Comparison of ENCODE assay signal across 11 cellular contexts in the genomic region with DNA sequence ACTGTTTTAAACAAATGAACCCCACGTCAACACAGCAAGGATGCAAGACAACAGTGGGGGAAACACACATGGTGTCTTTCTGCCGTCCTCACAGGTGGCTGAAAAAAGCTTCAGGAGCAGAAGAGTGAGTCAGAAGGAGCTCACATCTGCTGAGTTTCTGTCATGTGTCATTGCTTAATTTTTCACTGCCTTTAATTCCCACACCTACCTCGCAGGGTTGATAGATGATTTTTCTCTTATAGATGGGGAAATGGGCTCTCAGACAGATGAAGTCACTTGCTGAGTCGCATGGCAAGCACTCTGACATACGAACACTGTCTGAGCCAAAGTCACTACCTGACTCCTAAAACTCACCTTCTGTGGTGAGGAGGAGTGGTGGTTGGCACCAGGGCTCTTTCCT. TPM values are rescaled to one million over a fixed set of nuclear protein-coding genes. Genes with fewer than 3 reads are reported as not detected.
DNase-seq lines count a peak whose midpoint lies in the region; ATAC-seq lines count a peak whose summit lies in the region.
"Had no signal": no experiment of that assay in that cellular context is flagged by ENCODE, and none has a peak within 500 bp of the region (broad histone marks: within the 10 kb centered on the region; RNA-seq: fewer than 3 reads in every experiment).

No MANE protein-coding gene starts in this region.

- H3K4me3 Mint-ChIP-seq in activated T-cell treated with anti-CD3 and anti-CD28 coated beads, Interleukin-2, amount 50 U/mL, for 24 hours = no peak overlapping the region
- no peak overlapping the region for H3K4me3 Mint-ChIP-seq in activated T-cell treated with anti-CD3 and anti-CD28 coated beads, Interleukin-2, amount 50 U/mL, for 72 hours
- H3K4me3 Mint-ChIP-seq: activated naive CD8-positive, alpha-beta T cell treated with anti-CD3 and anti-CD28 coated beads, Interleukin-2, amount 10 ng/mL, durations not matched to agents 7 days and 5 days; stimulated activated naive CD8-positive, alpha-beta T cell treated with anti-CD3 and anti-CD28 coated beads, Interleukin-15, Interleukin-2, amounts not matched to agents 100 ng/mL and 50 ng/mL, for 24 hours had no signal

- H3K4me1 Mint-ChIP-seq in activated T-cell treated with anti-CD3 and anti-CD28 coated beads, Interleukin-2, amount 50 U/mL, for 24 hours (ENCODE audit: low read depth) = peaks cover 21% of the 10 kb centered on the region
- H3K4me1 Mint-ChIP-seq in activated T-cell treated with anti-CD3 and anti-CD28 coated beads, Interleukin-2, amount 50 U/mL, for 72 hours (ENCODE audit: low read depth) = peaks cover 22% of the 10 kb centered on the region

- no peaks in the 10 kb centered on the region for H3K9me3 Mint-ChIP-seq in activated T-cell treated with anti-CD3 and anti-CD28 coated beads, Interleukin-2, amount 50 U/mL, for 24 hours
- H3K9me3 Mint-ChIP-seq in activated T-cell treated with anti-CD3 and anti-CD28 coated beads, Interleukin-2, amount 50 U/mL, for 72 hours = no peaks in the 10 kb centered on the region
- H3K9me3 Mint-ChIP-seq: activated naive CD8-positive, alpha-beta T cell treated with anti-CD3 and anti-CD28 coated beads, Interleukin-2, amount 10 ng/mL, durations not matched to agents 7 days and 5 days; stimulated activated naive CD8-positive, alpha-beta T cell treated with anti-CD3 and anti-CD28 coated beads, Interleukin-15, Interleukin-2, amounts not matched to agents 100 ng/mL and 50 ng/mL, for 24 hours had no signal

- H3K27ac Mint-ChIP-seq in activated T-cell treated with anti-CD3 and anti-CD28 coated beads, Interleukin-2, amount 50 U/mL, for 24 hours = peak overlapping the region; percentile 35
- no peak overlapping the region for H3K27ac Mint-ChIP-seq in activated T-cell treated with anti-CD3 and anti-CD28 coated beads, Interleukin-2, amount 50 U/mL, for 72 hours
- H3K27ac Mint-ChIP-seq: activated naive CD8-positive, alpha-beta T cell treated with anti-CD3 and anti-CD28 coated beads, Interleukin-2, amount 10 ng/mL, durations not matched to agents 7 days and 5 days; stimulated activated naive CD8-positive, alpha-beta T cell treated with anti-CD3 and anti-CD28 coated beads, Interleukin-15, Interleukin-2, amounts not matched to agents 100 ng/mL and 50 ng/mL, for 24 hours had no signal

- peak; percentile 68 for ATAC-seq in HG02885 (IDR thresholded peaks at IDR 0.05; ENCODE audit: poor library complexity, unreplicated experiment)
- ATAC-seq in activated T-cell treated with anti-CD3 and anti-CD28 coated beads, Interleukin-2, amount 50 U/mL, for 72 hours (replicated peaks in 1 of 2) = peak; percentile 95 to 96
- peak; percentile 68 for ATAC-seq in stimulated activated naive CD8-positive, alpha-beta T cell treated with anti-CD3 and anti-CD28 coated beads, Interleukin-15, Interleukin-2, amounts not matched to agents 100 U/mL and 50 U/mL, for 24 hours

- peaks cover 24% of the 10 kb centered on the region for H3K27me3 Mint-ChIP-seq in activated T-cell treated with anti-CD3 and anti-CD28 coated beads, Interleukin-2, amount 50 U/mL, for 24 hours
- H3K27me3 Mint-ChIP-seq in activated T-cell treated with anti-CD3 and anti-CD28 coated beads, Interleukin-2, amount 50 U/mL, for 72 hours (ENCODE audit: low read depth) = peaks cover 11% of the 10 kb centered on the region

- H3K36me3 Mint-ChIP-seq in activated T-cell treated with anti-CD3 and anti-CD28 coated beads, Interleukin-2, amount 50 U/mL, for 24 hours (ENCODE audit: low read depth) = no peaks in the 10 kb centered on the region
- no peaks in the 10 kb centered on the region for H3K36me3 Mint-ChIP-seq in activated T-cell treated with anti-CD3 and anti-CD28 coated beads, Interleukin-2, amount 50 U/mL, for 72 hours (ENCODE audit: insufficient read depth in 2 of 2)
- H3K36me3 Mint-ChIP-seq: activated naive CD8-positive, alpha-beta T cell treated with anti-CD3 and anti-CD28 coated beads, Interleukin-2, amount 10 ng/mL, durations not matched to agents 7 days and 5 days had no signal

- no peak for DNase-seq in activated T-cell treated with anti-CD3 and anti-CD28 coated beads, Interleukin-2, amount 50 U/mL, for 24 hours
- no peak for DNase-seq in activated T-cell treated with anti-CD3 and anti-CD28 coated beads for 4 hours
- DNase-seq in activated T-cell treated with anti-CD3 and anti-CD28 coated beads, Interleukin-2, amount 50 U/mL, for 72 hours = peak; percentile 18 to 51
- no peak for DNase-seq in stimulated activated naive CD8-positive, alpha-beta T cell treated with anti-CD3 and anti-CD28 coated beads, Interleukin-15, Interleukin-2, amounts not matched to agents 100 U/mL and 50 U/mL, for 24 hours
- no peak for DNase-seq in pons (ENCODE audit: low spot score)
- DNase-seq in 8988T = no peak
- no peak for DNase-seq in NOMO-1 (lab: John Stamatoyannopoulos, UW; ENCODE audit: unreplicated experiment in 2 of 2)
- DNase-seq: activated naive CD8-positive, alpha-beta T cell treated with anti-CD3 and anti-CD28 coated beads, Interleukin-2, amount 10 ng/mL, durations not matched to agents 7 days and 5 days; COR-L47 had no signal

RNA-seq across cellular contexts. Expression of a gene that starts 28.3 kb away (rescaled TPM):
- 1 to 10 TPM; 5.0 to 5.6 TPM for total RNA-seq in activated T-cell treated with anti-CD3 and anti-CD28 coated beads, Interleukin-2, amount 50 U/mL, for 72 hours

Comparison
In these comparisons a context has a peak if more than half of its experiments do, and no peak if none do; other contexts are left out.
1. DNase-seq: peak in activated T-cell treated with anti-CD3 and anti-CD28 coated beads, Interleukin-2, amount 50 U/mL, for 72 hours (2 of 2); none in activated T-cell treated with anti-CD3 and anti-CD28 coated beads, Interleukin-2, amount 50 U/mL, for 24 hours (single experiment), activated T-cell treated with anti-CD3 and anti-CD28 coated beads for 4 hours (single experiment), stimulated activated naive CD8-positive, alpha-beta T cell treated with anti-CD3 and anti-CD28 coated beads, Interleukin-15, Interleukin-2, amounts not matched to agents 100 U/mL and 50 U/mL, for 24 hours (single experiment), pons (single experiment), 8988T (single experiment) and NOMO-1 (0 of 2).
2. Peak in every context shown above with its lines, with median percentiles within 50 percentile points of each other: ATAC-seq.